ENCODE assay signal across 19 cellular contexts in the genomic region with DNA sequence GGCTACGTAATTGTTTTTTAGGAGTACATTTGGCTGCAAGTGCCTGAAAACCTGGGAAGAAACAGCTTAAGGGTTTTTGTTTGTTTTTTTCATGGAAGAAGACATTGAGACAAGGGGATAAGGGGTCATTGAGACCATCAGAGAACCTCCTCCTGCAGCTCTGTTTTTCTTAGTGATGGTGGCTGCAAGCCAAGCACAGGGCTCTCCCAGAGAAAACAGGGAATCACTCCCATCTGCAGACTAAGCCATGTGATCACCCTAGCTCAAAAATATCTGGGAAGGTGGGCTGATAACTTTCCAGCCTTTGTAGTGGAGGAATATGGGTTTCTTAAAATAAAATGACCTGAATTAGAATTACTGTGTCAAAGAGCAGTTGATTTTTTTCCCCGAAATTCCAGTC. TPM values are rescaled to one million over a fixed set of nuclear protein-coding genes. Genes with fewer than 3 reads are reported as not detected.
"Had no signal": no experiment of that assay in that cellular context is flagged by ENCODE, and none has a peak within 500 bp of the region (broad histone marks: within the 10 kb centered on the region; RNA-seq: fewer than 3 reads in every experiment).

No MANE protein-coding gene starts in this region.

- H3K4me1 ChIP-seq: esophagus squamous epithelium had no signal

- H3K4me3 ChIP-seq: esophagus squamous epithelium, hepatocyte, tibial nerve had no signal

- H3K27me3 ChIP-seq: esophagus squamous epithelium, hepatocyte, tibial nerve had no signal

- FAIRE-seq: urothelium cell line had no signal

- H3K36me3 ChIP-seq: esophagus squamous epithelium, tibial nerve had no signal

- DNase-seq: activated B cell treated with CpG ODN at 0.5 μM for 24 hours; activated CD4-positive, alpha-beta memory T cell treated with anti-CD3 and anti-CD28 coated beads for 36 hours; activated CD4-positive, alpha-beta T cell treated with anti-CD3 and anti-CD28 coated beads for 4 hours; activated T-cell treated with anti-CD3 and anti-CD28 coated beads for 4 hours; effector memory CD8-positive, alpha-beta T cell; esophagus squamous epithelium; left cardiac atrium; midbrain; nephron progenitor cell; nucleus accumbens; posterior cingulate gyrus; retina; stimulated activated CD4-positive, alpha-beta T cell treated with anti-CD3 and anti-CD28 coated beads, Interleukin-2, amount 100 ng/mL, for 24 hours; stimulated activated naive CD4-positive, alpha-beta T cell treated with Interleukin-2 at 50 U/mL for 16 hours; substantia nigra; T-helper 2 cell had no signal

- H3K27ac ChIP-seq: esophagus squamous epithelium, hepatocyte, tibial nerve had no signal

RNA-seq across cellular contexts. Expression of a gene that starts 25.1 kb away (rescaled TPM):
- total RNA-seq: activated B cell treated with CpG ODN at 0.5 μM for 24 hours had no signal
